Comparison of ENCODE assay signal across 1 cellular context in genomic region chr1:229558460-229559335, GRCh38.
TF ChIP-seq lines count a peak whose summit lies in the region.

TSS of gene ABCB10 (minus strand) at chr1:229558707. CDS start at chr1:229558652, 55 bp downstream.

TF ChIP-seq in WTC11, 78 proteins besides CTCF, POLR2A, EP300 and RAD21 (continued from another document):
- peak; percentile 62; the same call in 1 of the 2 replicates for TF ChIP-seq USF1 (CRISPR knock-in tag; IDR thresholded peaks at IDR 0.05)
- TF ChIP-seq ZNF232 (CRISPR knock-in tag; IDR thresholded peaks at IDR 0.05): no peak
